In the genomic region with DNA sequence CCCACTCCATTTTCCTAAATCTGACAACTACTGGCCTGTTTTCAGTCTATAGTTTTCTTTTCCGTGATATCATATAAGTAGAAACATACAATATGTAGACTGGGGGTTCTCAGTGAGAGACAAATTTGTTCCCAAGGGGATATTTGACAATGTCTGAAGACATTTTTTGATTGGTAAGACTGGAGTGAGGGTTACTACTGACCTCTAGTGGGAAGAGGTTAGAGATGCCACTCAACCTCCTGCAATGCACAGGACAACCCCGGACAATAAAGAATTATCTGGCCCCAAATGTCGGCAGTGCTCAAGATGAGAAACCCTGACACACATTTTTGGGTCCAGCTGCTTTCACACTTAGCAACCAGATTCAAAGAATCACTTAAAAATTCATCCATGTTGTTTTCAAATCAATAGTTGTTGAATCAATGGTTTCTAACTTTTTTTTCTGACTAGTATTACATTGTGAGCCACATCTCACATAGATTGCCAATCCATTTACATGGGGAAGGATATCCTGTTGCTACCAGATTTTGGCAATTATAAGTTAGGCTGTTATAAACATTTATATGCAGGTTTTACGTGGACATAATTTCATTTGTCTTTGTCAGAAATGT, we compare ENCODE assay signal across 8 cellular contexts.
DNase-seq lines count a peak whose midpoint lies in the region; ATAC-seq, FAIRE-seq and TF ChIP-seq lines count a peak whose summit lies in the region.

No MANE protein-coding gene starts in this region.

- H3K27me3 ChIP-seq in NT2/D1 (ENCODE audit: insufficient read depth, insufficient read length) = no peaks in the 10 kb centered on the region

- no peaks in the 10 kb centered on the region for H3K4me1 ChIP-seq in NT2/D1 (ENCODE audit: insufficient read depth, insufficient read length)

- ATAC-seq in HG03060 (IDR thresholded peaks at IDR 0.05; ENCODE audit: low read depth, unreplicated experiment) (peak; percentile 73), Right ventricle myocardium inferior (no peak)

- no peaks in the 10 kb centered on the region for H3K36me3 ChIP-seq in NT2/D1 (ENCODE audit: insufficient read depth, insufficient read length, low read length)

- FAIRE-seq in GM19239 (lab: Jason Lieb, UNC) = no peak

- peak; percentile 1 for DNase-seq in NCI-H146 treated with DMSO at 0.1 percent for 48 hours (lab: John Stamatoyannopoulos, UW; ENCODE audit: unreplicated experiment)
- DNase-seq in NCI-H146 (lab: John Stamatoyannopoulos, UW) = no peak
- peak; percentile 13 for DNase-seq in NT2/D1 (ENCODE audit: low read depth, low spot score)
- DNase-seq in fibroblast of mammary gland (ENCODE audit: low read depth) = peak; percentile 35
- no peak for DNase-seq in GM19239 (ENCODE audit: insufficient read length, low spot score)
- no peak for DNase-seq in Right ventricle myocardium inferior (ENCODE audit: missing footprints)
- DNase-seq in hippocampal formation (lab: John Stamatoyannopoulos, UW) = no peak

- peak; percentile 65 for TF ChIP-seq CTCF in fibroblast of mammary gland (conservative IDR thresholded peaks at IDR 0.05; ENCODE audit: control insufficient read depth, insufficient read depth, low read depth, low read length)

- H3K4me3 ChIP-seq in NT2/D1 (ENCODE audit: insufficient read length, low read depth) (no peak overlapping the region), fibroblast of mammary gland (ENCODE audit: control insufficient read depth, low read depth, low read length) (no peak overlapping the region)

- H3K9me3 ChIP-seq in NT2/D1 (ENCODE audit: insufficient read depth, low read length) = no peaks in the 10 kb centered on the region

- no peak overlapping the region for H3K9ac ChIP-seq in NT2/D1 (ENCODE audit: insufficient read length, low read depth)

- intact Hi-C loops in Right ventricle myocardium inferior (cut with DNase I) = no loop called here

Comparison
In these comparisons a context has a peak if more than half of its experiments do, and no peak if none do; other contexts are left out.
1. DNase-seq: peak in NCI-H146 treated with DMSO at 0.1 percent for 48 hours (single experiment), NT2/D1 (single experiment) and fibroblast of mammary gland (single experiment); none in NCI-H146 (single experiment), GM19239 (single experiment), Right ventricle myocardium inferior (single experiment) and hippocampal formation (0 of 2).